Comparison of ENCODE assay signal across 18 cellular contexts in genomic region chr3:51954713-51955112, GRCh38. TPM values are rescaled to one million over a fixed set of nuclear protein-coding genes. Genes with fewer than 3 reads are reported as not detected.
DNase-seq lines count a peak whose midpoint lies in the region; ATAC-seq, FAIRE-seq and TF ChIP-seq lines count a peak whose summit lies in the region.
"Had no signal": no experiment of that assay in that cellular context is flagged by ENCODE, and none has a peak within 500 bp of the region (broad histone marks: within the 10 kb centered on the region; RNA-seq: fewer than 3 reads in every experiment).

No MANE protein-coding gene starts in this region.

- H3K18ac ChIP-seq in H1 (ENCODE audit: extremely low read depth, low read length) = no peak overlapping the region

- no peak overlapping the region for H3K23ac ChIP-seq in H1 (ENCODE audit: insufficient read length)

- no peak overlapping the region for H3K27ac Mint-ChIP-seq in T-helper 17 cell
- H3K27ac Mint-ChIP-seq: CD8-positive, alpha-beta memory T cell had no signal

- H4K20me1 ChIP-seq in H1 (replicated peaks in 1 of 2; ENCODE audit: control insufficient read depth in 1 of 2, insufficient read depth in 2 of 2, low read length in 2 of 2) (no peaks in the 10 kb centered on the region), osteoblast (ENCODE audit: insufficient read depth, low read length) (no peaks in the 10 kb centered on the region)

- H3K56ac ChIP-seq in H1 (replicated peaks; ENCODE audit: insufficient read length, low read depth, low read length) = no peak overlapping the region

- peaks cover 8% of the 10 kb centered on the region; the same call in 1 of the 2 replicates for H3K23me2 ChIP-seq in H1 (ENCODE audit: low read depth, low read length)

- WGBS in H1 (ENCODE audit: extremely low coverage in 1 of 2, insufficient coverage in 1 of 2, insufficient read length in 1 of 2, insufficient replicate concordance in 2 of 2, low coverage in 1 of 2, low lambda C conversion rate in 2 of 2, missing lambda C conversion rate in 1 of 2), 2 experiments = 88% methylated on average over 1 of the region's 1 CpG; no CpG with 5 or more reads in 1 of the 2 experiments

- CTCF ChIA-PET in H1 (lab: Charles Lee; ENCODE audit: partially characterized antibody) = interaction anchor here (1.5 to 5.7 kb wide), 6 partner anchors 8 to 98 kb away, joined by 5 to 29 read pairs (median 7); partner anchors contain the start of genes ABHD14A, ABHD14B, PARP3 and RRP9

- H2BK12ac ChIP-seq in H1 (ENCODE audit: low read depth, low read length) = 0 out of 2 replicates have a peak overlapping the region, but pooled peaks have one; percentile 86

- no peak for FAIRE-seq in H1 (lab: Jason Lieb, UNC)
- FAIRE-seq: A549, GM12892, GM18507 had no signal

- intact Hi-C loops in Right ventricle myocardium superior (cut with DNase I) = no loop called here

- POLR2A ChIA-PET in H1 (lab: Charles Lee; ENCODE audit: partially characterized antibody) = interaction anchor here (0.7 to 15.7 kb wide), 7 partner anchors 8 to 38 kb away, joined by 4 to 148 read pairs (median 13); partner anchors contain the start of genes ABHD14B, ACY1, PARP3 and PCBP4

- no peak overlapping the region for H4K5ac ChIP-seq in H1 (ENCODE audit: insufficient read length, low read depth, low read length)

- H3K27me3 ChIP-seq in H1 (replicated peaks in 1 of 4; ENCODE audit: control insufficient read depth in 3 of 4, extremely low read depth in 1 of 4, insufficient read depth in 3 of 4, low read length in 3 of 4) = peaks cover 15 to 43% (median 35%) of the 10 kb centered on the region in 4 experiments
- H3K27me3 ChIP-seq in osteoblast (ENCODE audit: insufficient read depth, low read length) = no peaks in the 10 kb centered on the region
- H3K27me3 ChIP-seq: Peyer's patch had no signal

- peak overlapping the region; percentile 52 for H3K4me3 Mint-ChIP-seq in T-helper 17 cell

- H2AK5ac ChIP-seq in H1 (ENCODE audit: low read depth, low read length) = no peak overlapping the region

- H3K36me3 Mint-ChIP-seq in T-helper 17 cell (ENCODE audit: low read depth) = peaks cover 10% of the 10 kb centered on the region

- H2BK120ac ChIP-seq in H1 (replicated peaks; ENCODE audit: low read depth, low read length) = no peak overlapping the region

- peaks cover 22% of the 10 kb centered on the region for H3K27me3 Mint-ChIP-seq in T-helper 17 cell

- no peak for TF ChIP-seq RAD21 in H1 (IDR thresholded peaks at IDR 0.05 in 1 of 2, conservative IDR thresholded peaks at IDR 0.05 in 1 of 2; ENCODE audit: low read depth in 2 of 2, low read length in 2 of 2)

- TF ChIP-seq EP300 in H1 (IDR thresholded peaks at IDR 0.05; ENCODE audit: borderline replicate concordance in 1 of 2, low read depth in 2 of 2, low read length in 2 of 2) = no peak

- no peaks in the 10 kb centered on the region for H3K79me1 ChIP-seq in H1 (ENCODE audit: low read depth, low read length)

- no peak overlapping the region for H4K91ac ChIP-seq in H1 (replicated peaks; ENCODE audit: insufficient read length, low read length)

- TF ChIP-seq CTCF in H1 (IDR thresholded peaks at IDR 0.05; ENCODE audit: control extremely low read depth in 1 of 3, insufficient read depth in 1 of 3, low read depth in 1 of 3, low read length in 3 of 3) = no peak
- no peak for TF ChIP-seq CTCF in osteoblast (IDR thresholded peaks at IDR 0.05; ENCODE audit: extremely low read depth, low read depth, low read length)

- H3K9ac ChIP-seq in H1 (replicated peaks in 1 of 4; ENCODE audit: extremely low read depth in 1 of 4, low read depth in 3 of 4, low read length in 3 of 4) = no peak overlapping the region

- H3K79me2 ChIP-seq in H1 (ENCODE audit: control insufficient read depth in 1 of 2, insufficient read depth in 2 of 2, low read length in 2 of 2) (no peaks in the 10 kb centered on the region), osteoblast (ENCODE audit: insufficient read depth, low read length) (no peaks in the 10 kb centered on the region)

- H3K4me1 ChIP-seq in H1 (replicated peaks in 1 of 4; ENCODE audit: control insufficient read depth in 3 of 4, insufficient read depth in 4 of 4, low read length in 3 of 4) (peaks cover 0 to 15% (median 7%) of the 10 kb centered on the region in 4 experiments; a peak in 6 of 7 replicates), osteoblast (ENCODE audit: insufficient read depth, low read length) (peaks cover 11% of the 10 kb centered on the region)
- H3K4me1 ChIP-seq: A549 had no signal

- H3K27ac ChIP-seq in H1 (ENCODE audit: low read depth, low read length) (no peak overlapping the region), osteoblast (ENCODE audit: low read depth, low read length) (no peak overlapping the region)
- H3K27ac ChIP-seq: A549, Peyer's patch had no signal

- H2BK15ac ChIP-seq in H1 (ENCODE audit: low read length) = no peak overlapping the region

- no peak overlapping the region for H3K4me3 ChIP-seq in H1 (ENCODE audit: extremely low read depth in 1 of 4, insufficient read depth in 2 of 4, low read depth in 3 of 4, low read length in 4 of 4)
- H3K4me3 ChIP-seq in osteoblast (ENCODE audit: insufficient read depth, low read length) = no peak overlapping the region
- H3K4me3 ChIP-seq: A549 had no signal

- no peak overlapping the region for H2BK20ac ChIP-seq in H1 (ENCODE audit: low read length)

- H4K8ac ChIP-seq in H1 (ENCODE audit: extremely low read depth, insufficient read depth, low read length) = no peak overlapping the region

- H3K36me3 ChIP-seq in H1 (ENCODE audit: control insufficient read depth in 2 of 4, insufficient read depth in 4 of 4, low read length in 3 of 4) = no peaks in the 10 kb centered on the region
- peaks cover 6% of the 10 kb centered on the region for H3K36me3 ChIP-seq in osteoblast (ENCODE audit: insufficient read depth, low read length)

- H3K4ac ChIP-seq in H1 (replicated peaks; ENCODE audit: insufficient read length, low read depth, low read length) = no peak overlapping the region

- DNase-seq in T-helper 17 cell (no peak), H1 (ENCODE audit: low read depth in 1 of 2, low spot score in 2 of 2) (no peak), osteoblast (ENCODE audit: insufficient read length, low spot score, missing footprints) (peak; percentile 77), UCSD-AML1 (lab: John Stamatoyannopoulos, UW; ENCODE audit: unreplicated experiment) (no peak), Right ventricle myocardium superior (no peak)
- DNase-seq: CD8-positive, alpha-beta memory T cell; DMS79; GOT3; NCI-H1105; NCI-H2081 treated with DMSO at 0.1 percent for 48 hours; NCI-H510A; NCI-H748 treated with DMSO at 0.1 percent for 48 hours; NK-92 treated with Interleukin-12 subunit alpha and Interleukin-12 subunit beta, amount 100 ng/mL, for 24 hours; Peyer's patch had no signal

- TF ChIP-seq POLR2A in H1 (IDR thresholded peaks at IDR 0.05; ENCODE audit: control extremely low read depth in 1 of 2, low read depth in 2 of 2, low read length in 2 of 2) = no peak

- no peak overlapping the region for H2BK5ac ChIP-seq in H1 (ENCODE audit: low read depth, low read length)

- H3K9me3 ChIP-seq in T-helper 17 cell (ENCODE audit: control insufficient read depth, low read length, poor library complexity, severe bottlenecking) = no peaks in the 10 kb centered on the region
- H3K9me3 ChIP-seq in H1 (ENCODE audit: insufficient read depth in 2 of 2, low read depth in 1 of 2, low read length in 1 of 2) = no peaks in the 10 kb centered on the region
- H3K9me3 ChIP-seq in osteoblast (ENCODE audit: low read depth, low read length) = no peaks in the 10 kb centered on the region
- H3K9me3 ChIP-seq: A549 had no signal

- H3K14ac ChIP-seq in H1 (ENCODE audit: insufficient read length) = no peak overlapping the region

- no peak overlapping the region; a peak in 1 of 4 replicates for H3K4me2 ChIP-seq in H1 (ENCODE audit: insufficient read depth in 1 of 2, low read depth in 2 of 2, low read length in 2 of 2)
- H3K4me2 ChIP-seq in osteoblast (ENCODE audit: insufficient read depth, low read length) = no peak overlapping the region
- H3K4me2 ChIP-seq: A549 had no signal

- H2AFZ ChIP-seq in H1 (ENCODE audit: low read length) (no peak overlapping the region), osteoblast (ENCODE audit: low read length) (no peak overlapping the region)

- ATAC-seq in T-helper 17 cell (no peak), Right ventricle myocardium superior (ENCODE audit: poor library complexity) (no peak)

- H3K4me1 Mint-ChIP-seq in T-helper 17 cell = peaks cover 7% of the 10 kb centered on the region

RNA-seq across cellular contexts. Expression of gene GPR62, which starts 0.5 kb away (rescaled TPM):
- total RNA-seq in T-helper 17 cell (not detected), osteoblast (under 0.01 TPM in 1 of 2 replicates, not detected in the other), Right ventricle myocardium superior (not detected)
- 0.19 and 0.22 TPM in 2 replicates for total RNA-seq in H1 (2021; fragmentation: NEBNext Ultra II Directional; extraction: Animal tissue kit (Norgen Biotek cat#: 25700))
- 0.29 and 0.36 TPM in 2 replicates for polyA plus RNA-seq in H1 (2011; rRNA removed)
- 0.37 TPM for polyA plus RNA-seq in H1 (2011; cell fraction: cytosol; rRNA removed)
- polyA plus RNA-seq in H1 (2011; cell fraction: nucleus; rRNA removed) = 0.51 TPM
- 0.32 to 0.67 TPM (median 0.48 TPM) in 4 replicates for polyA plus RNA-seq in H1 (2012, experiment 1 of 2)
- polyA plus RNA-seq in H1 (2012, experiment 2 of 2) = 0.25 TPM
- 0.28 TPM for polyA plus RNA-seq in H1 (2013, experiment 1 of 2)
- polyA plus RNA-seq in H1 (2013, experiment 2 of 2) = 0.22 TPM
- 0.07 and 0.35 TPM in 2 replicates for polyA minus RNA-seq in H1 (2011; rRNA and poly(A)+ RNA removed)
- 0.51 TPM for polyA minus RNA-seq in H1 (2011; cell fraction: cytosol; rRNA and poly(A)+ RNA removed)
- 1.00 TPM for polyA minus RNA-seq in H1 (2011; cell fraction: nucleus; rRNA and poly(A)+ RNA removed)
- total RNA-seq: CD8-positive, alpha-beta memory T cell; Peyer's patch; SK-MEL-5 had no signal
- polyA plus RNA-seq: CD8-positive, alpha-beta memory T cell had no signal

RNA-seq across cellular contexts. Expression of gene PCBP4, which starts 12.5 kb away (rescaled TPM):
- 10 to 100 TPM; 20.2 to 28.7 TPM for total RNA-seq in T-helper 17 cell
- 16.4 and 19.6 TPM in 2 replicates for total RNA-seq in H1 (2021; fragmentation: NEBNext Ultra II Directional; extraction: Animal tissue kit (Norgen Biotek cat#: 25700))
- polyA plus RNA-seq in H1 (2011; rRNA removed) = 34.1 and 51.2 TPM in 2 replicates
- polyA plus RNA-seq in H1 (2011; cell fraction: cytosol; rRNA removed) = 41.2 TPM
- polyA plus RNA-seq in H1 (2011; cell fraction: nucleus; rRNA removed) = 89.0 TPM
- polyA plus RNA-seq in H1 (2012, experiment 1 of 2) = 15.1 to 28.4 TPM (median 24.5 TPM) in 4 replicates
- 20.6 TPM for polyA plus RNA-seq in H1 (2012, experiment 2 of 2)
- polyA plus RNA-seq in H1 (2013, experiment 1 of 2) = 12.3 TPM
- 12.9 TPM for polyA plus RNA-seq in H1 (2013, experiment 2 of 2)
- 12.4 and 14.2 TPM in 2 replicates for polyA minus RNA-seq in H1 (2011; rRNA and poly(A)+ RNA removed)
- 13.5 TPM for polyA minus RNA-seq in H1 (2011; cell fraction: cytosol; rRNA and poly(A)+ RNA removed)
- 15.1 TPM for polyA minus RNA-seq in H1 (2011; cell fraction: nucleus; rRNA and poly(A)+ RNA removed)
- 19.7 and 22.4 TPM in 2 replicates for total RNA-seq in osteoblast
- total RNA-seq in Right ventricle myocardium superior = 64.1 TPM

RNA-seq across cellular contexts. Expression of gene PARP3, which starts 12.6 kb away (rescaled TPM):
- total RNA-seq in T-helper 17 cell (10 to 100 TPM in 1 of 2 donors, 1 to 10 TPM in 1; 8.9 to 11.4 TPM), osteoblast (39.2 and 46.0 TPM in 2 replicates), Right ventricle myocardium superior (18.1 TPM)
- total RNA-seq in H1 (2021; fragmentation: NEBNext Ultra II Directional; extraction: Animal tissue kit (Norgen Biotek cat#: 25700)) = 1.1 and 1.3 TPM in 2 replicates
- 1.6 and 2.1 TPM in 2 replicates for polyA plus RNA-seq in H1 (2011; rRNA removed)
- 2.0 TPM for polyA plus RNA-seq in H1 (2011; cell fraction: cytosol; rRNA removed)
- 6.3 TPM for polyA plus RNA-seq in H1 (2011; cell fraction: nucleus; rRNA removed)
- polyA plus RNA-seq in H1 (2012, experiment 1 of 2) = 0.95 to 2.4 TPM (median 1.3 TPM) in 4 replicates
- 0.91 TPM for polyA plus RNA-seq in H1 (2012, experiment 2 of 2)
- polyA plus RNA-seq in H1 (2013, experiment 1 of 2) = 1.6 TPM
- polyA plus RNA-seq in H1 (2013, experiment 2 of 2) = 0.75 TPM
- 0.60 and 0.98 TPM in 2 replicates for polyA minus RNA-seq in H1 (2011; rRNA and poly(A)+ RNA removed)
- polyA minus RNA-seq in H1 (2011; cell fraction: cytosol; rRNA and poly(A)+ RNA removed) = 2.1 TPM
- 1.6 TPM for polyA minus RNA-seq in H1 (2011; cell fraction: nucleus; rRNA and poly(A)+ RNA removed)

RNA-seq across cellular contexts. Expression of gene RRP9, which starts 13.0 kb away (rescaled TPM):
- 10 to 100 TPM in 1 of 2 donors, 1 to 10 TPM in 1; 9.5 to 10.9 TPM for total RNA-seq in T-helper 17 cell
- 55.6 TPM in 2 replicates for total RNA-seq in H1 (2021; fragmentation: NEBNext Ultra II Directional; extraction: Animal tissue kit (Norgen Biotek cat#: 25700))
- polyA plus RNA-seq in H1 (2011; rRNA removed) = 68.9 and 81.8 TPM in 2 replicates
- polyA plus RNA-seq in H1 (2011; cell fraction: cytosol; rRNA removed) = 59.0 TPM
- polyA plus RNA-seq in H1 (2011; cell fraction: nucleus; rRNA removed) = 86.8 TPM
- 46.0 to 61.5 TPM (median 59.8 TPM) in 4 replicates for polyA plus RNA-seq in H1 (2012, experiment 1 of 2)
- 72.4 TPM for polyA plus RNA-seq in H1 (2012, experiment 2 of 2)
- polyA plus RNA-seq in H1 (2013, experiment 1 of 2) = 27.6 TPM
- 26.9 TPM for polyA plus RNA-seq in H1 (2013, experiment 2 of 2)
- polyA minus RNA-seq in H1 (2011; rRNA and poly(A)+ RNA removed) = 24.7 and 27.2 TPM in 2 replicates
- 24.2 TPM for polyA minus RNA-seq in H1 (2011; cell fraction: cytosol; rRNA and poly(A)+ RNA removed)
- 10.5 TPM for polyA minus RNA-seq in H1 (2011; cell fraction: nucleus; rRNA and poly(A)+ RNA removed)
- 18.0 and 20.6 TPM in 2 replicates for total RNA-seq in osteoblast
- 8.9 TPM for total RNA-seq in Right ventricle myocardium superior

RNA-seq across cellular contexts. Expression of gene ABHD14B, which starts 19.1 kb away (rescaled TPM):
- total RNA-seq in T-helper 17 cell (10 to 100 TPM; 34.8 to 51.1 TPM), osteoblast (38.7 and 44.2 TPM in 2 replicates), Right ventricle myocardium superior (12.6 TPM)
- 5.8 and 6.1 TPM in 2 replicates for total RNA-seq in H1 (2021; fragmentation: NEBNext Ultra II Directional; extraction: Animal tissue kit (Norgen Biotek cat#: 25700))
- polyA plus RNA-seq in H1 (2011; rRNA removed) = 18.0 and 20.0 TPM in 2 replicates
- polyA plus RNA-seq in H1 (2011; cell fraction: cytosol; rRNA removed) = 19.8 TPM
- 29.6 TPM for polyA plus RNA-seq in H1 (2011; cell fraction: nucleus; rRNA removed)
- polyA plus RNA-seq in H1 (2012, experiment 1 of 2) = 6.0 to 11.2 TPM (median 9.3 TPM) in 4 replicates
- 8.3 TPM for polyA plus RNA-seq in H1 (2012, experiment 2 of 2)
- 4.5 TPM for polyA plus RNA-seq in H1 (2013, experiment 1 of 2)
- polyA plus RNA-seq in H1 (2013, experiment 2 of 2) = 4.5 TPM
- 11.7 and 13.7 TPM in 2 replicates for polyA minus RNA-seq in H1 (2011; rRNA and poly(A)+ RNA removed)
- 9.2 TPM for polyA minus RNA-seq in H1 (2011; cell fraction: cytosol; rRNA and poly(A)+ RNA removed)
- 12.2 TPM for polyA minus RNA-seq in H1 (2011; cell fraction: nucleus; rRNA and poly(A)+ RNA removed)
